In the genomic region with DNA sequence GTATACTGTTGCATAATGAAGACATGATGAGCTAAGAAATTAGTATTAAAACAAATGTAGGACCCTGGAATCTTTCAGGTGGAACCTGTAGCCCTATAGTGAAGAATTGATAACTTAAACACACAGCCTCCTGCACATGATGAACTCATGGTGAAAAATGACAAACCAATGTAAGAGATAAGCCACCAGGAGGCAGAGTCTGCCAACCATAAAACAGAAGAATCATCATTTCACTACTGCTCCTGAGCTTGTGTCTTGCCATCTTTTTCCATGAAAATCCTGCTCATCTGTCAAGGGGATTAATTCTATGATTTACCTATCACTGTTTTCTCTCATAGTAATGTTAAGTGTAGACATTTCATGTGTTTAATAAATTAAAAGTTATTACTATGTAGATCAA, we compare ENCODE assay signal across 9 cellular contexts.
DNase-seq lines count a peak whose midpoint lies in the region; ATAC-seq and TF ChIP-seq lines count a peak whose summit lies in the region.
"Had no signal": no experiment of that assay in that cellular context is flagged by ENCODE, and none has a peak within 500 bp of the region (broad histone marks: within the 10 kb centered on the region; RNA-seq: fewer than 3 reads in every experiment).

No MANE protein-coding gene starts in this region.

- H3K9me3 ChIP-seq in esophagus muscularis mucosa (no peaks in the 10 kb centered on the region), parathyroid adenoma (ENCODE audit: control insufficient read depth, low read length) (no peaks in the 10 kb centered on the region)

- H3K36me3 ChIP-seq in esophagus muscularis mucosa = no peaks in the 10 kb centered on the region
- no peaks in the 10 kb centered on the region for H3K36me3 ChIP-seq in parathyroid adenoma (ENCODE audit: control insufficient read depth, insufficient read depth, low read length)

- no peak overlapping the region for H3K27ac ChIP-seq in esophagus muscularis mucosa (replicated peaks in 1 of 4)
- H3K27ac ChIP-seq in parathyroid adenoma = no peak overlapping the region
- H3K27ac ChIP-seq: epithelial cell of prostate had no signal

- no peak overlapping the region for H3K9ac ChIP-seq in parathyroid adenoma

- no peak overlapping the region for H3K4me2 ChIP-seq in parathyroid adenoma (ENCODE audit: low read length)

- H3K4me3 ChIP-seq in esophagus muscularis mucosa (no peak overlapping the region), parathyroid adenoma (ENCODE audit: low read depth, low read length) (no peak overlapping the region)

- peak; percentile 53 to 64 (median 64) for TF ChIP-seq CTCF in esophagus muscularis mucosa (IDR thresholded peaks at IDR 0.05)
- peak; percentile 41 for TF ChIP-seq CTCF in parathyroid adenoma (IDR thresholded peaks at IDR 0.05)

- in situ Hi-C loops in G401 (cut with HindIII; ENCODE audit: low sequenced_read_pairs) = no loop called here

- TF ChIP-seq EP300 in esophagus muscularis mucosa (IDR thresholded peaks at IDR 0.05) = no peak

- no peak overlapping the region for H2AFZ ChIP-seq in parathyroid adenoma

- TF ChIP-seq POLR2A in esophagus muscularis mucosa (IDR thresholded peaks at IDR 0.05; ENCODE audit: low read depth) = no peak

- no peaks in the 10 kb centered on the region for H3K27me3 ChIP-seq in esophagus muscularis mucosa
- no peaks in the 10 kb centered on the region for H3K27me3 ChIP-seq in parathyroid adenoma (ENCODE audit: control insufficient read depth, insufficient read depth, low read length)

- no peaks in the 10 kb centered on the region for H3K79me2 ChIP-seq in parathyroid adenoma

- H3K4me1 ChIP-seq in esophagus muscularis mucosa (no peaks in the 10 kb centered on the region), parathyroid adenoma (no peaks in the 10 kb centered on the region)

- intact Hi-C loops in esophagus muscularis mucosa (cut with DNase I) = loop anchor here (2.0 to 10.0 kb wide), 2 partner anchors 376 to 1442 kb away; no protein-coding TSS in a partner anchor

- peak; percentile 8 for DNase-seq in G401 (ENCODE audit: low spot score)
- peak; percentile 11 to 54 for DNase-seq in NCI-H526 (lab: John Stamatoyannopoulos, UW)
- DNase-seq in esophagus muscularis mucosa (ENCODE audit: extremely low spot score) = no peak
- no peak for DNase-seq in NCI-H128 (lab: John Stamatoyannopoulos, UW; ENCODE audit: unreplicated experiment)
- DNase-seq in COLO829 (ENCODE audit: low spot score) = no peak

- ATAC-seq in HG03521 (IDR thresholded peaks at IDR 0.05; ENCODE audit: unreplicated experiment) (no peak), GM19463 (IDR thresholded peaks at IDR 0.05; ENCODE audit: unreplicated experiment) (no peak)

Comparison
In these comparisons a context has a peak if more than half of its experiments do, and no peak if none do; other contexts are left out.
1. DNase-seq: peak in G401 (single experiment) and NCI-H526 (2 of 2); none in esophagus muscularis mucosa (single experiment), NCI-H128 (single experiment) and COLO829 (single experiment).